Comparison of ENCODE assay signal across 19 cellular contexts in genomic region chr14:88737245-88737644, GRCh38. TPM values are rescaled to one million over a fixed set of nuclear protein-coding genes. Genes with fewer than 3 reads are reported as not detected.
DNase-seq lines count a peak whose midpoint lies in the region; ATAC-seq and TF ChIP-seq lines count a peak whose summit lies in the region.
"Had no signal": no experiment of that assay in that cellular context is flagged by ENCODE, and none has a peak within 500 bp of the region (broad histone marks: within the 10 kb centered on the region; RNA-seq: fewer than 3 reads in every experiment).

No MANE protein-coding gene starts in this region.

- H3K18ac ChIP-seq in H9 (ENCODE audit: insufficient read length, low read depth, low read length) = no peak overlapping the region
- no peak overlapping the region for H3K18ac ChIP-seq in neuronal stem cell (ENCODE audit: low read length)

- H3K4ac ChIP-seq in H9 (ENCODE audit: low read depth, low read length) (no peak overlapping the region), neuronal stem cell (ENCODE audit: low read length) (no peak overlapping the region)

- DNase-seq in Right ventricle myocardium superior = peak; percentile 31
- DNase-seq in heart left ventricle = no peak
- DNase-seq in H9 = peak; percentile 27
- DNase-seq in WTC11 (ENCODE audit: low spot score) = no peak
- DNase-seq in neuronal stem cell (ENCODE audit: low spot score) = no peak
- no peak for DNase-seq in cortex of kidney (lab: John Stamatoyannopoulos, UW)
- DNase-seq in upper lobe of right lung = no peak
- DNase-seq: AML-193; Caco-2; Calu3; CD4-positive, alpha-beta T cell; CD8-positive, alpha-beta T cell; DMS79 treated with DMSO at 0.1 percent for 48 hours; GF-D8 had no signal

- TF ChIP-seq POLR2A in heart left ventricle (IDR thresholded peaks at IDR 0.05) = no peak

- ATAC-seq in Right ventricle myocardium superior (ENCODE audit: poor library complexity) (no peak), heart left ventricle (no peak), WTC11 (peak; percentile 39; the same call in 1 of the 2 replicates), upper lobe of right lung (no peak)
- ATAC-seq: A549; CD8-positive, alpha-beta T cell had no signal

- H3K36me3 ChIP-seq in heart left ventricle = no peaks in the 10 kb centered on the region
- no peaks in the 10 kb centered on the region for H3K36me3 ChIP-seq in neuronal stem cell (replicated peaks in 1 of 2; ENCODE audit: control insufficient read depth in 2 of 2, insufficient read depth in 2 of 2, low read length in 2 of 2)
- H3K36me3 ChIP-seq in upper lobe of right lung = no peaks in the 10 kb centered on the region

- no peak overlapping the region for H2BK20ac ChIP-seq in H9 (ENCODE audit: low read depth, low read length, poor library complexity, severe bottlenecking)

- H3K27ac Mint-ChIP-seq in H9 (no peak overlapping the region), WTC11 (no peak overlapping the region)
- H3K27ac Mint-ChIP-seq: B cell; CD4-positive, alpha-beta T cell; CD8-positive, alpha-beta T cell had no signal

- H3T11ph ChIP-seq in H9 (ENCODE audit: low read length) = no peak overlapping the region

- H3K9me3 ChIP-seq in heart left ventricle (peaks cover 0 to 3% (median 0%) of the 10 kb centered on the region in 12 donors), H9 (ENCODE audit: control insufficient read depth, low read depth, low read length) (no peaks in the 10 kb centered on the region), neuronal stem cell (replicated peaks in 1 of 2; ENCODE audit: control insufficient read depth in 2 of 2, insufficient read depth in 1 of 2, low read depth in 1 of 2, low read length in 2 of 2) (no peaks in the 10 kb centered on the region), upper lobe of right lung (no peaks in the 10 kb centered on the region)
- H3K9me3 ChIP-seq: A549, Caco-2 had no signal

- no peak overlapping the region for H3K4me3 Mint-ChIP-seq in H9
- no peak overlapping the region for H3K4me3 Mint-ChIP-seq in WTC11
- H3K4me3 Mint-ChIP-seq: B cell; CD4-positive, alpha-beta T cell; CD8-positive, alpha-beta T cell had no signal

- H2BK5ac ChIP-seq in H9 (ENCODE audit: insufficient read length, low read length) (no peak overlapping the region), neuronal stem cell (ENCODE audit: low read length) (no peak overlapping the region)

- no peak overlapping the region for H4K91ac ChIP-seq in H9 (ENCODE audit: insufficient read length, low read depth, low read length)
- H4K91ac ChIP-seq in neuronal stem cell (ENCODE audit: low read depth, low read length, poor library complexity) = no peak overlapping the region

- TF ChIP-seq CTCF in heart left ventricle (IDR thresholded peaks at IDR 0.05) = no peak
- TF ChIP-seq CTCF in H9 (conservative IDR thresholded peaks at IDR 0.05) = no peak
- TF ChIP-seq CTCF in WTC11 (IDR thresholded peaks at IDR 0.05) = no peak
- TF ChIP-seq CTCF in upper lobe of right lung (IDR thresholded peaks at IDR 0.05) = no peak

- no peak overlapping the region for H4K5ac ChIP-seq in H9 (ENCODE audit: insufficient read length, low read depth, low read length)

- H3K4me1 Mint-ChIP-seq in H9 (no peaks in the 10 kb centered on the region), WTC11 (no peaks in the 10 kb centered on the region)
- H3K4me1 Mint-ChIP-seq: B cell had no signal

- no peaks in the 10 kb centered on the region for H3K23me2 ChIP-seq in H9 (ENCODE audit: insufficient read length, low read depth, low read length, poor library complexity, severe bottlenecking)

- no peak overlapping the region for H4K8ac ChIP-seq in H9 (replicated peaks; ENCODE audit: insufficient read length, low read depth, low read length)
- H4K8ac ChIP-seq in neuronal stem cell (ENCODE audit: low read depth, low read length) = no peak overlapping the region

- peaks cover 0 to 2% of the 10 kb centered on the region in 2 experiments; a peak in 3 of 5 replicates for H3K9me3 Mint-ChIP-seq in H9
- peaks cover 8% of the 10 kb centered on the region; the same call in 1 of the 2 replicates for H3K9me3 Mint-ChIP-seq in WTC11
- H3K9me3 Mint-ChIP-seq: CD4-positive, alpha-beta T cell; CD8-positive, alpha-beta T cell had no signal

- H2BK15ac ChIP-seq in H9 (ENCODE audit: low read depth, low read length) = no peak overlapping the region
- H2BK15ac ChIP-seq in neuronal stem cell (ENCODE audit: low read length) = no peak overlapping the region

- no peaks in the 10 kb centered on the region for H4K20me1 ChIP-seq in H9 (ENCODE audit: control insufficient read depth, insufficient read depth, insufficient read length)
- H4K20me1 ChIP-seq: BLaER1 treated with 17β-estradiol and CSF1 and Interleukin-3, amounts not matched to agents 10 nM and 100 nM had no signal

- no peak overlapping the region for H3K27ac ChIP-seq in heart left ventricle
- no peak overlapping the region for H3K27ac ChIP-seq in H9 (ENCODE audit: insufficient read length, low read depth, low read length)
- no peak overlapping the region for H3K27ac ChIP-seq in neuronal stem cell (replicated peaks; ENCODE audit: low read length)
- no peak overlapping the region for H3K27ac ChIP-seq in upper lobe of right lung
- H3K27ac ChIP-seq: 22Rv1; A549; BLaER1 treated with 17β-estradiol and CSF1 and Interleukin-3, amounts not matched to agents 10 nM and 100 nM; C4-2B had no signal

- H3K4me2 ChIP-seq in H9 (ENCODE audit: insufficient read depth, insufficient read length, low read length) (no peak overlapping the region), neuronal stem cell (ENCODE audit: insufficient read depth, low read length, poor library complexity, severe bottlenecking) (no peak overlapping the region)
- H3K4me2 ChIP-seq: A549; BLaER1 treated with 17β-estradiol and CSF1 and Interleukin-3, amounts not matched to agents 10 nM and 100 nM had no signal

- H3K4me3 ChIP-seq in heart left ventricle = no peak overlapping the region
- peak overlapping the region in 1 of 2 donors; percentile 50 for H3K4me3 ChIP-seq in neuronal stem cell (ENCODE audit: low read length in 2 of 2)
- H3K4me3 ChIP-seq in upper lobe of right lung = no peak overlapping the region
- H3K4me3 ChIP-seq: A549; BLaER1 treated with 17β-estradiol and CSF1 and Interleukin-3, amounts not matched to agents 10 nM and 100 nM had no signal

- H3K79me2 ChIP-seq in H9 (ENCODE audit: insufficient read depth, low read length) = no peaks in the 10 kb centered on the region

- WGBS in heart left ventricle, 4 donors = 85 to 92% (median 89%) methylated on average over 9 of the region's 9 CpGs
- no CpG with 5 or more reads among the region's 9 CpGs for WGBS in H9 (ENCODE audit: extremely low coverage, insufficient read length, low lambda C conversion rate)
- no CpG with 5 or more reads among the region's 9 CpGs for WGBS in neuronal stem cell (ENCODE audit: extremely low coverage in 2 of 2, insufficient read length in 2 of 2, insufficient replicate concordance in 1 of 2), 2 donors

- H3K56ac ChIP-seq in H9 (ENCODE audit: insufficient read length, low read depth, low read length) = no peak overlapping the region

- no peaks in the 10 kb centered on the region for H3K79me1 ChIP-seq in H9 (ENCODE audit: insufficient read depth, low read depth, low read length, poor library complexity, severe bottlenecking)
- H3K79me1 ChIP-seq in neuronal stem cell (ENCODE audit: low read depth, low read length) = no peaks in the 10 kb centered on the region

- no peaks in the 10 kb centered on the region for H3K27me3 ChIP-seq in heart left ventricle
- no peaks in the 10 kb centered on the region for H3K27me3 ChIP-seq in H9 (ENCODE audit: insufficient read depth, low read length)
- no peaks in the 10 kb centered on the region for H3K27me3 ChIP-seq in neuronal stem cell (ENCODE audit: control insufficient read depth in 3 of 3, insufficient read depth in 3 of 3, low read depth in 1 of 3, low read length in 3 of 3)
- no peaks in the 10 kb centered on the region for H3K27me3 ChIP-seq in upper lobe of right lung
- H3K27me3 ChIP-seq: BLaER1 treated with 17β-estradiol and CSF1 and Interleukin-3, amounts not matched to agents 10 nM and 100 nM had no signal

- H3K4me1 ChIP-seq in heart left ventricle (no peaks in the 10 kb centered on the region), H9 (ENCODE audit: insufficient read depth, low read length) (no peaks in the 10 kb centered on the region), neuronal stem cell (ENCODE audit: control insufficient read depth in 2 of 2, insufficient read depth in 1 of 2, low read depth in 1 of 2, low read length in 2 of 2) (no peaks in the 10 kb centered on the region), upper lobe of right lung (no peaks in the 10 kb centered on the region)
- H3K4me1 ChIP-seq: A549; BLaER1 treated with 17β-estradiol and CSF1 and Interleukin-3, amounts not matched to agents 10 nM and 100 nM; Caco-2 had no signal

- H2BK12ac ChIP-seq in H9 (ENCODE audit: insufficient read length, low read depth, low read length) (no peak overlapping the region), neuronal stem cell (ENCODE audit: low read length) (no peak overlapping the region)

- intact Hi-C loops in Right ventricle myocardium superior (cut with DNase I) (no loop called here), heart left ventricle (cut with DNase I) (no loop called here), upper lobe of right lung (cut with DNase I) (no loop called here)

- no peak overlapping the region for H3K23ac ChIP-seq in H9 (ENCODE audit: insufficient read length, low read depth, low read length)
- H3K23ac ChIP-seq in neuronal stem cell (ENCODE audit: low read depth, low read length, poor library complexity) = no peak overlapping the region

- no peaks in the 10 kb centered on the region for H3K27me3 Mint-ChIP-seq in H9 (ENCODE audit: low read depth)
- H3K27me3 Mint-ChIP-seq in WTC11 (ENCODE audit: low read depth) = no peaks in the 10 kb centered on the region; the same call in 1 of the 2 replicates
- H3K27me3 Mint-ChIP-seq: B cell; CD4-positive, alpha-beta T cell had no signal

- no peak overlapping the region for H3K14ac ChIP-seq in H9 (ENCODE audit: insufficient read depth, low read length)
- H3K14ac ChIP-seq in neuronal stem cell (ENCODE audit: low read length) = peak overlapping the region; percentile 47

- POLR2A ChIA-PET in WTC11 (lab: Charles Lee) = no interaction called here

- H2AK5ac ChIP-seq in H9 (ENCODE audit: insufficient read length, low read length) = no peak overlapping the region
- H2AK5ac ChIP-seq in neuronal stem cell (ENCODE audit: low read depth, low read length) = no peak overlapping the region

- CTCF ChIA-PET in WTC11 (lab: Charles Lee) = interaction anchor here (1.4 kb wide), 1 partner anchor 70 kb away, joined by 3 read pairs; no protein-coding TSS in a partner anchor

- no peak overlapping the region for H3K9ac ChIP-seq in H9 (ENCODE audit: extremely low read depth, insufficient read length, low read length)
- no peak overlapping the region for H3K9ac ChIP-seq in neuronal stem cell (ENCODE audit: low read depth, low read length, poor library complexity)
- H3K9ac ChIP-seq: BLaER1 treated with 17β-estradiol and CSF1 and Interleukin-3, amounts not matched to agents 10 nM and 100 nM had no signal

- H2BK120ac ChIP-seq in H9 (ENCODE audit: low read depth, low read length, poor library complexity, severe bottlenecking) = no peak overlapping the region
- H2BK120ac ChIP-seq in neuronal stem cell (ENCODE audit: low read depth, low read length) = no peak overlapping the region

- H2AFZ ChIP-seq in H9 (ENCODE audit: low read length) = no peak overlapping the region
- no peak overlapping the region for H2AFZ ChIP-seq in neuronal stem cell (ENCODE audit: low read length)

- H3K36me3 Mint-ChIP-seq in H9 (ENCODE audit: insufficient read depth in 1 of 3, low read depth in 3 of 3) (no peaks in the 10 kb centered on the region; a peak in 1 of 7 replicates), WTC11 (no peaks in the 10 kb centered on the region)

RNA-seq across cellular contexts. Expression of gene EML5, which starts 55.5 kb away (rescaled TPM):
- total RNA-seq in Right ventricle myocardium superior (0.16 TPM), heart left ventricle (under 1 TPM; 0.14 to 0.71 (median 0.21) TPM), H9 (2021) (0.61 and 0.81 TPM in 2 replicates), WTC11 (2021) (0.66 to 1.2 TPM (median 0.85 TPM) in 3 replicates), upper lobe of right lung (2.3 TPM)
- under 1 TPM; 0.08 to 0.22 TPM for polyA plus RNA-seq in heart left ventricle
- 0.28 TPM for polyA plus RNA-seq in neuronal stem cell (2013, experiment 1 of 2)
- 0.19 TPM for polyA plus RNA-seq in neuronal stem cell (2013, experiment 2 of 2)

Comparison
In these comparisons a context has a peak if more than half of its experiments do, and no peak if none do; other contexts are left out.
1. DNase-seq: peak in Right ventricle myocardium superior (single experiment) and H9 (single experiment); none in heart left ventricle (0 of 5), WTC11 (single experiment), neuronal stem cell (single experiment), cortex of kidney (single experiment) and upper lobe of right lung (single experiment).